Comparison of ENCODE assay signal across 29 cellular contexts in genomic region chr3:24290596-24290995, GRCh38.
A peak's percentile ranks its signal among the peaks of the same experiment; 100 is the strongest.
DNase-seq lines count a peak whose midpoint lies in the region; TF ChIP-seq lines count a peak whose summit lies in the region.
"Had no signal": no experiment of that assay in that cellular context is flagged by ENCODE, and none has a peak within 500 bp of the region (broad histone marks: within the 10 kb centered on the region; RNA-seq: fewer than 3 reads in every experiment).

No MANE protein-coding gene starts in this region.

- TF ChIP-seq CTCF in progenitor cell of endocrine pancreas (IDR thresholded peaks at IDR 0.05; ENCODE audit: unreplicated experiment) = no peak

- H3K27me3 ChIP-seq in ACC112 (ENCODE audit: insufficient read depth, low read length) = no peaks in the 10 kb centered on the region
- H3K27me3 ChIP-seq: adrenal gland, brain microvascular endothelial cell, left lung, upper lobe of right lung had no signal

- peaks cover 3% of the 10 kb centered on the region for H3K9me3 Mint-ChIP-seq in progenitor cell of endocrine pancreas (ENCODE audit: low read depth)
- H3K9me3 Mint-ChIP-seq: activated T-helper 1 cell treated with anti-CD3 and anti-CD28 coated beads, Interleukin-12 subunit alpha, Interleukin-12 subunit beta, Interleukin-2, Interleukin-4 antibody, amounts not matched to agents 30 ng/mL and 10 ng/mL and 1 ng/mL, durations not matched to agents 14 hours and 24 hours and 36 hours; stimulated activated effector memory CD8-positive, alpha-beta T cell treated with anti-CD3 and anti-CD28 coated beads, Interleukin-12 subunit alpha, Interleukin-12 subunit beta, amount 100 ng/mL, for 72 hours had no signal

- no peaks in the 10 kb centered on the region for H3K36me3 ChIP-seq in ACC112 (ENCODE audit: insufficient read depth, low read length)
- H3K36me3 ChIP-seq: adrenal gland, brain microvascular endothelial cell, left lung, prostate gland, upper lobe of right lung had no signal

- peak; percentile 7 for DNase-seq in M059J (ENCODE audit: low read depth)
- peak; percentile 42 for DNase-seq in iris pigment epithelial cell (ENCODE audit: low read depth)
- peak; percentile 88 for DNase-seq in renal cortical epithelial cell (ENCODE audit: low read depth)
- no peak for DNase-seq in progenitor cell of endocrine pancreas (ENCODE audit: low spot score, unreplicated experiment)
- no peak for DNase-seq in NCI-H1694 treated with DMSO at 0.1 percent for 48 hours (lab: John Stamatoyannopoulos, UW)
- DNase-seq in NCI-H345 treated with DMSO at 0.1 percent for 48 hours (lab: John Stamatoyannopoulos, UW; ENCODE audit: unreplicated experiment) = no peak
- DNase-seq in putamen (ENCODE audit: low spot score) = no peak
- DNase-seq: activated CD4-positive, alpha-beta T cell treated with anti-CD3 and anti-CD28 coated beads, Interleukin-2, amount 50 U/mL, for 48 hours; activated CD4-positive, CD25-positive, alpha-beta regulatory T cell treated with anti-CD3 and anti-CD28 coated beads, Interleukin-2, amount 50 U/mL, for 72 hours; activated naive CD4-positive, alpha-beta T cell treated with anti-CD3 and anti-CD28 coated beads for 36 hours; adrenal gland; AML-193; brain microvascular endothelial cell; CD4-positive, alpha-beta T cell; hypothalamus; left lung; NCI-H1105; NCI-H2029 treated with DMSO at 0.1 percent for 48 hours; NCI-H526 treated with DMSO at 0.1 percent for 48 hours; SHP77; substantia nigra; upper lobe of right lung had no signal

- H3K27ac ChIP-seq in ACC112 (ENCODE audit: low read depth, low read length) = no peak overlapping the region
- H3K27ac ChIP-seq: 22Rv1, adrenal gland, brain microvascular endothelial cell, prostate gland, upper lobe of right lung had no signal

- no peak overlapping the region for H3K4me3 Mint-ChIP-seq in progenitor cell of endocrine pancreas (ENCODE audit: low read depth)
- H3K4me3 Mint-ChIP-seq: activated naive CD4-positive, alpha-beta T cell treated with anti-CD3 and anti-CD28 coated beads for 36 hours; activated T-helper 1 cell treated with anti-CD3 and anti-CD28 coated beads, Interleukin-12 subunit alpha, Interleukin-12 subunit beta, Interleukin-2, Interleukin-4 antibody, amounts not matched to agents 30 ng/mL and 10 ng/mL and 1 ng/mL, durations not matched to agents 14 hours and 24 hours and 36 hours; CD4-positive, alpha-beta T cell; memory B cell; stimulated activated effector memory CD8-positive, alpha-beta T cell treated with anti-CD3 and anti-CD28 coated beads, Interleukin-12 subunit alpha, Interleukin-12 subunit beta, amount 100 ng/mL, for 72 hours had no signal

- H3K4me3 ChIP-seq in ACC112 (ENCODE audit: low read depth, low read length) = no peak overlapping the region
- H3K4me3 ChIP-seq: adrenal gland, K562, left lung, prostate gland, upper lobe of right lung had no signal

- H3K27ac Mint-ChIP-seq in progenitor cell of endocrine pancreas = no peak overlapping the region
- H3K27ac Mint-ChIP-seq: activated naive CD4-positive, alpha-beta T cell treated with anti-CD3 and anti-CD28 coated beads for 36 hours; activated T-helper 1 cell treated with anti-CD3 and anti-CD28 coated beads, Interleukin-12 subunit alpha, Interleukin-12 subunit beta, Interleukin-2, Interleukin-4 antibody, amounts not matched to agents 30 ng/mL and 10 ng/mL and 1 ng/mL, durations not matched to agents 14 hours and 24 hours and 36 hours; CD4-positive, alpha-beta T cell; memory B cell; stimulated activated effector memory CD8-positive, alpha-beta T cell treated with anti-CD3 and anti-CD28 coated beads, Interleukin-12 subunit alpha, Interleukin-12 subunit beta, amount 100 ng/mL, for 72 hours had no signal

- H3K27me3 Mint-ChIP-seq in progenitor cell of endocrine pancreas = no peaks in the 10 kb centered on the region
- H3K27me3 Mint-ChIP-seq: CD4-positive, alpha-beta T cell had no signal

- no peaks in the 10 kb centered on the region for H3K4me1 Mint-ChIP-seq in progenitor cell of endocrine pancreas (ENCODE audit: low read depth)
- H3K4me1 Mint-ChIP-seq: memory B cell; stimulated activated effector memory CD8-positive, alpha-beta T cell treated with anti-CD3 and anti-CD28 coated beads, Interleukin-12 subunit alpha, Interleukin-12 subunit beta, amount 100 ng/mL, for 72 hours had no signal

- H3K4me1 ChIP-seq in ACC112 (ENCODE audit: control insufficient read depth, insufficient read depth, low read length, unreplicated experiment) = peaks cover 12% of the 10 kb centered on the region
- H3K4me1 ChIP-seq: adrenal gland had no signal

- peak overlapping the region; percentile 59 for H2AFZ ChIP-seq in ACC112 (ENCODE audit: low read length, unreplicated experiment)

- H3K36me3 Mint-ChIP-seq in progenitor cell of endocrine pancreas (ENCODE audit: insufficient read depth) = peaks cover 11% of the 10 kb centered on the region
- H3K36me3 Mint-ChIP-seq: memory B cell; stimulated activated effector memory CD8-positive, alpha-beta T cell treated with anti-CD3 and anti-CD28 coated beads, Interleukin-12 subunit alpha, Interleukin-12 subunit beta, amount 100 ng/mL, for 72 hours had no signal

- no peaks in the 10 kb centered on the region for H3K79me2 ChIP-seq in ACC112 (ENCODE audit: control insufficient read depth, insufficient read depth, low read length, unreplicated experiment)

Comparison
In these comparisons a context has a peak if more than half of its experiments do, and no peak if none do; other contexts are left out.
1. DNase-seq: peak in M059J (single experiment), iris pigment epithelial cell (single experiment) and renal cortical epithelial cell (single experiment); none in progenitor cell of endocrine pancreas (single experiment), NCI-H1694 treated with DMSO at 0.1 percent for 48 hours (single experiment), NCI-H345 treated with DMSO at 0.1 percent for 48 hours (single experiment) and putamen (single experiment).